In the genomic region with DNA sequence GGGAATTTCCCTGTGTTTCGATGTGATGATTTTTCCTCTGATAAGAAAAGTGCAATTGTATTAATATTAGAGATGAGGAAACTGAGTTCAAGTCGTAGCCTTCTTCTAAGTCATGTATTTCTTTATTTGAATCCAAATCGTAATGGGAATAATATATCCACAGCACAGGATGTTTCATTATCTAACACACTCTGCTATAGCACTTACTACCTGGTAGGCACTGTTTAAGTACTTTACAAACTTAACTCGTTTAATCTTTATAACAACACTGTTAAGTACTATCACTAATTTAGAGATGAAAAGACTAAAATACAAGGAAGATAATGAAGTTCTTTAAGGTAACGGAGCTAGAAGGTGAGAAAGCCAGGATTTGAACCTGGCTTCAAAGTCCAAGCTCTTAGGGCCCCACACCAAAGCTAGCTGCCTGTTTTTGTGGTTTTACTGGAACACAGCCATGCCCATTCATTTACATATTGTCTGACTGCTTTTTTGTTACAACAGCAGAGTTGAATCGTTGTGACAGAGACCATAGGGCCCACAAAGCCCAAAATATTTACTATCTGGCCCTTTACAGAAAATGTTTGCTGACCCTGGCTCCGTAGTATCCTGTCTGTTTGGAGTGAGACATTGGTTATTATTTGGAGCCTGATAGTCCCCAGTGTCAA, we compare ENCODE assay signal across 1 cellular context.
TF ChIP-seq lines count a peak whose summit lies in the region.

No MANE protein-coding gene starts in this region.

TF ChIP-seq in HepG2, 621 proteins besides CTCF, POLR2A, EP300 and RAD21 (continued from another document and continues in another):
- peak; percentile 81 for TF ChIP-seq BCL6 (CRISPR knock-in tag; IDR thresholded peaks at IDR 0.05)
- TF ChIP-seq TCF7 (IDR thresholded peaks at IDR 0.05; ENCODE audit: low read depth): peak; percentile 70; the same call in 1 of the 2 replicates
- TF ChIP-seq ZNF878 (CRISPR knock-in tag; IDR thresholded peaks at IDR 0.05): no peak
- TF ChIP-seq ZNF749 (CRISPR knock-in tag; IDR thresholded peaks at IDR 0.05; ENCODE audit: borderline replicate concordance): no peak
- TF ChIP-seq SOX5 (CRISPR knock-in tag; IDR thresholded peaks at IDR 0.05; ENCODE audit: borderline replicate concordance): peak; percentile 93; the same call in 1 of the 2 replicates
- no peak for TF ChIP-seq DMAP1 (CRISPR knock-in tag; IDR thresholded peaks at IDR 0.05)
- no peak for TF ChIP-seq HDAC1 (CRISPR knock-in tag; IDR thresholded peaks at IDR 0.05)
- no peak for TF ChIP-seq SOX6 (IDR thresholded peaks at IDR 0.05)
- TF ChIP-seq SOX6 (CRISPR knock-in tag; IDR thresholded peaks at IDR 0.05): peak; percentile 93
- peak; percentile 28; the same call in 1 of the 2 replicates for TF ChIP-seq MIXL1 (CRISPR knock-in tag; IDR thresholded peaks at IDR 0.05)
- TF ChIP-seq WIZ (CRISPR knock-in tag; IDR thresholded peaks at IDR 0.05): no peak
- TF ChIP-seq SMC3 (IDR thresholded peaks at IDR 0.05; ENCODE audit: low read length): no peak
- peak; percentile 78 for TF ChIP-seq TEAD3 (CRISPR knock-in tag; optimal IDR thresholded peaks at IDR 0.05; ENCODE audit: borderline replicate concordance)
- TF ChIP-seq, protein P1, sequence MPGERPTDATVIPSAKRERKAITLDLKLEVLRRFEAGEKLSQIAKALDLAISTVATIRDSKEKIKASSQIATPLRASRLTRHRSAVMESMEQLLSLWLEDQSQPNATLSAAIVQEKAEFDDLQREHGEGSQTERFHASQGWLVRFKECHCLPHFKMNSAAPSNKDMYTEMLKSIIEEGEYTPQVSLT (CRISPR knock-in tag; IDR thresholded peaks at IDR 0.05; ENCODE audit: borderline replicate concordance, low read depth): no peak
- no peak for TF ChIP-seq GABPA (IDR thresholded peaks at IDR 0.05; ENCODE audit: low read depth, low read length)
- TF ChIP-seq GABPA (CRISPR knock-in tag; IDR thresholded peaks at IDR 0.05; ENCODE audit: low read depth): no peak
- TF ChIP-seq TBP (CRISPR knock-in tag; IDR thresholded peaks at IDR 0.05): no peak
- TF ChIP-seq MBNL3 (CRISPR knock-in tag; conservative IDR thresholded peaks at IDR 0.05): no peak
- peak; percentile 35; the same call in 1 of the 2 replicates for TF ChIP-seq CEBPG (CRISPR knock-in tag; IDR thresholded peaks at IDR 0.05)
- peak; percentile 79 for TF ChIP-seq HNF4G (IDR thresholded peaks at IDR 0.05; ENCODE audit: borderline replicate concordance, low read depth, low read length)
- no peak; the same call in 1 of the 2 replicates for TF ChIP-seq HNF4G (CRISPR knock-in tag; IDR thresholded peaks at IDR 0.05; ENCODE audit: borderline replicate concordance, low read depth)
- no peak for TF ChIP-seq PRMT3 (CRISPR knock-in tag; IDR thresholded peaks at IDR 0.05; ENCODE audit: borderline replicate concordance, low read depth)
- TF ChIP-seq KDM4B (CRISPR knock-in tag; IDR thresholded peaks at IDR 0.05): no peak
- no peak for TF ChIP-seq HOXA9 (CRISPR knock-in tag; IDR thresholded peaks at IDR 0.05; ENCODE audit: borderline replicate concordance)
- TF ChIP-seq MEIS2 (CRISPR knock-in tag; IDR thresholded peaks at IDR 0.05): no peak
- TF ChIP-seq, protein P2, sequence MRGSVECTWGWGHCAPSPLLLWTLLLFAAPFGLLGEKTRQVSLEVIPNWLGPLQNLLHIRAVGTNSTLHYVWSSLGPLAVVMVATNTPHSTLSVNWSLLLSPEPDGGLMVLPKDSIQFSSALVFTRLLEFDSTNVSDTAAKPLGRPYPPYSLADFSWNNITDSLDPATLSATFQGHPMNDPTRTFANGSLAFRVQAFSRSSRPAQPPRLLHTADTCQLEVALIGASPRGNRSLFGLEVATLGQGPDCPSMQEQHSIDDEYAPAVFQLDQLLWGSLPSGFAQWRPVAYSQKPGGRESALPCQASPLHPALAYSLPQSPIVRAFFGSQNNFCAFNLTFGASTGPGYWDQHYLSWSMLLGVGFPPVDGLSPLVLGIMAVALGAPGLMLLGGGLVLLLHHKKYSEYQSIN (CRISPR knock-in tag; IDR thresholded peaks at IDR 0.05; ENCODE audit: borderline replicate concordance): no peak
- TF ChIP-seq, protein P3, sequence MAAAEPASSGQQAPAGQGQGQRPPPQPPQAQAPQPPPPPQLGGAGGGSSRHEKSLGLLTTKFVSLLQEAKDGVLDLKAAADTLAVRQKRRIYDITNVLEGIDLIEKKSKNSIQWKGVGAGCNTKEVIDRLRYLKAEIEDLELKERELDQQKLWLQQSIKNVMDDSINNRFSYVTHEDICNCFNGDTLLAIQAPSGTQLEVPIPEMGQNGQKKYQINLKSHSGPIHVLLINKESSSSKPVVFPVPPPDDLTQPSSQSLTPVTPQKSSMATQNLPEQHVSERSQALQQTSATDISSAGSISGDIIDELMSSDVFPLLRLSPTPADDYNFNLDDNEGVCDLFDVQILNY (CRISPR knock-in tag; conservative IDR thresholded peaks at IDR 0.05): no peak
- TF ChIP-seq MYC (CRISPR knock-in tag; IDR thresholded peaks at IDR 0.05; ENCODE audit: borderline replicate concordance): no peak
- TF ChIP-seq NFIB (CRISPR knock-in tag; IDR thresholded peaks at IDR 0.05; ENCODE audit: borderline replicate concordance): no peak
- no peak for TF ChIP-seq ZNF546 (CRISPR knock-in tag; conservative IDR thresholded peaks at IDR 0.05)
- no peak for TF ChIP-seq TOE1 (CRISPR knock-in tag; IDR thresholded peaks at IDR 0.05)
- TF ChIP-seq, protein P4, sequence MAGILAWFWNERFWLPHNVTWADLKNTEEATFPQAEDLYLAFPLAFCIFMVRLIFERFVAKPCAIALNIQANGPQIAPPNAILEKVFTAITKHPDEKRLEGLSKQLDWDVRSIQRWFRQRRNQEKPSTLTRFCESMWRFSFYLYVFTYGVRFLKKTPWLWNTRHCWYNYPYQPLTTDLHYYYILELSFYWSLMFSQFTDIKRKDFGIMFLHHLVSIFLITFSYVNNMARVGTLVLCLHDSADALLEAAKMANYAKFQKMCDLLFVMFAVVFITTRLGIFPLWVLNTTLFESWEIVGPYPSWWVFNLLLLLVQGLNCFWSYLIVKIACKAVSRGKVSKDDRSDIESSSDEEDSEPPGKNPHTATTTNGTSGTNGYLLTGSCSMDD (CRISPR knock-in tag; IDR thresholded peaks at IDR 0.05): no peak
- TF ChIP-seq GATAD2A (CRISPR knock-in tag; IDR thresholded peaks at IDR 0.05): peak; percentile 88
- TF ChIP-seq, protein P5, sequence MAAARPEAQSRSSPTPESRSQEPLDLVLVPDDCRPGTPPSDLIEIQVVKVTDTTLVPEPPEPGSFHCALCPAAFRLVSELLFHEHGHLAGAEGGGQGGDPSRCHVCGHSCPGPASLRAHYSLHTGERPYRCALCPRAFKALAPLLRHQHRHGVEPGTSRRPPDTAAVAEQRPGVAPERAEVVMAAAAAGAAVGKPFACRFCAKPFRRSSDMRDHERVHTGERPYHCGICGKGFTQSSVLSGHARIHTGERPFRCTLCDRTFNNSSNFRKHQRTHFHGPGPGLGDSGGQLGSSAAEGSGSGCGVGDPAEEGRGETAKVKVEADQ (CRISPR knock-in tag; IDR thresholded peaks at IDR 0.05; ENCODE audit: borderline replicate concordance): no peak
- no peak for TF ChIP-seq TMF1 (CRISPR knock-in tag; IDR thresholded peaks at IDR 0.05; ENCODE audit: low read depth)
- TF ChIP-seq ZNF329 (CRISPR knock-in tag; IDR thresholded peaks at IDR 0.05; ENCODE audit: low read depth): no peak
- TF ChIP-seq KDM3A (CRISPR knock-in tag; IDR thresholded peaks at IDR 0.05; ENCODE audit: low read depth): no peak
- no peak for TF ChIP-seq HMG20B (CRISPR knock-in tag; conservative IDR thresholded peaks at IDR 0.05)
- TF ChIP-seq ZSCAN29 (CRISPR knock-in tag; conservative IDR thresholded peaks at IDR 0.05): 0 out of 2 replicates have a peak, but pooled peaks have one; percentile 56
- TF ChIP-seq RCOR2 (CRISPR knock-in tag; IDR thresholded peaks at IDR 0.05): peak; percentile 51; the same call in 1 of the 2 replicates
- TF ChIP-seq, protein P6, sequence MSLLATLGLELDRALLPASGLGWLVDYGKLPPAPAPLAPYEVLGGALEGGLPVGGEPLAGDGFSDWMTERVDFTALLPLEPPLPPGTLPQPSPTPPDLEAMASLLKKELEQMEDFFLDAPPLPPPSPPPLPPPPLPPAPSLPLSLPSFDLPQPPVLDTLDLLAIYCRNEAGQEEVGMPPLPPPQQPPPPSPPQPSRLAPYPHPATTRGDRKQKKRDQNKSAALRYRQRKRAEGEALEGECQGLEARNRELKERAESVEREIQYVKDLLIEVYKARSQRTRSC (CRISPR knock-in tag; IDR thresholded peaks at IDR 0.05; ENCODE audit: low read depth): no peak
- TF ChIP-seq, protein P7, sequence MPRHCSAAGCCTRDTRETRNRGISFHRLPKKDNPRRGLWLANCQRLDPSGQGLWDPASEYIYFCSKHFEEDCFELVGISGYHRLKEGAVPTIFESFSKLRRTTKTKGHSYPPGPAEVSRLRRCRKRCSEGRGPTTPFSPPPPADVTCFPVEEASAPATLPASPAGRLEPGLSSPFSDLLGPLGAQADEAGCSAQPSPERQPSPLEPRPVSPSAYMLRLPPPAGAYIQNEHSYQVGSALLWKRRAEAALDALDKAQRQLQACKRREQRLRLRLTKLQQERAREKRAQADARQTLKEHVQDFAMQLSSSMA (CRISPR knock-in tag; IDR thresholded peaks at IDR 0.05): no peak
- TF ChIP-seq HNF4A (CRISPR knock-in tag; IDR thresholded peaks at IDR 0.05): peak; percentile 93
- TF ChIP-seq ZSCAN25 (CRISPR knock-in tag; IDR thresholded peaks at IDR 0.05): no peak
- TF ChIP-seq, protein P8, sequence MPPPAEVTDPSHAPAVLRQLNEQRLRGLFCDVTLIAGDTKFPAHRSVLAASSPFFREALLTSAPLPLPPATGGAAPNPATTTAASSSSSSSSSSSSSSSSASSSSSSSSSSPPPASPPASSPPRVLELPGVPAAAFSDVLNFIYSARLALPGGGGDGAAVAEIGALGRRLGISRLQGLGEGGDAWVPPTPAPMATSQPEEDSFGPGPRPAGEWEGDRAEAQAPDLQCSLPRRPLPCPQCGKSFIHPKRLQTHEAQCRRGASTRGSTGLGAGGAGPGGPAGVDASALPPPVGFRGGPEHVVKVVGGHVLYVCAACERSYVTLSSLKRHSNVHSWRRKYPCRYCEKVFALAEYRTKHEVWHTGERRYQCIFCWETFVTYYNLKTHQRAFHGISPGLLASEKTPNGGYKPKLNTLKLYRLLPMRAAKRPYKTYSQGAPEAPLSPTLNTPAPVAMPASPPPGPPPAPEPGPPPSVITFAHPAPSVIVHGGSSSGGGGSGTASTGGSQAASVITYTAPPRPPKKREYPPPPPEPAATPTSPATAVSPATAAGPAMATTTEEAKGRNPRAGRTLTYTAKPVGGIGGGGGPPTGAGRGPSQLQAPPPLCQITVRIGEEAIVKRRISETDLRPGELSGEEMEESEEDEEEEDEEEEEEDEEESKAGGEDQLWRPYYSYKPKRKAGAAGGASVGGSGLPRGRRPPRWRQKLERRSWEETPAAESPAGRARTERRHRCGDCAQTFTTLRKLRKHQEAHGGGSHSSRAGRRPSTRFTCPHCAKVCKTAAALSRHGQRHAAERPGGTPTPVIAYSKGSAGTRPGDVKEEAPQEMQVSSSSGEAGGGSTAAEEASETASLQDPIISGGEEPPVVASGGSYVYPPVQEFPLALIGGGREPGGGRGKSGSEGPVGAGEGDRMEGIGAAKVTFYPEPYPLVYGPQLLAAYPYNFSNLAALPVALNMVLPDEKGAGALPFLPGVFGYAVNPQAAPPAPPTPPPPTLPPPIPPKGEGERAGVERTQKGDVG (CRISPR knock-in tag; IDR thresholded peaks at IDR 0.05; ENCODE audit: borderline replicate concordance): no peak
- TF ChIP-seq PLRG1 (conservative IDR thresholded peaks at IDR 0.05): no peak
- no peak for TF ChIP-seq HNRNPH1 (optimal IDR thresholded peaks at IDR 0.05; ENCODE audit: low read depth, low read length)
- TF ChIP-seq, protein P9, sequence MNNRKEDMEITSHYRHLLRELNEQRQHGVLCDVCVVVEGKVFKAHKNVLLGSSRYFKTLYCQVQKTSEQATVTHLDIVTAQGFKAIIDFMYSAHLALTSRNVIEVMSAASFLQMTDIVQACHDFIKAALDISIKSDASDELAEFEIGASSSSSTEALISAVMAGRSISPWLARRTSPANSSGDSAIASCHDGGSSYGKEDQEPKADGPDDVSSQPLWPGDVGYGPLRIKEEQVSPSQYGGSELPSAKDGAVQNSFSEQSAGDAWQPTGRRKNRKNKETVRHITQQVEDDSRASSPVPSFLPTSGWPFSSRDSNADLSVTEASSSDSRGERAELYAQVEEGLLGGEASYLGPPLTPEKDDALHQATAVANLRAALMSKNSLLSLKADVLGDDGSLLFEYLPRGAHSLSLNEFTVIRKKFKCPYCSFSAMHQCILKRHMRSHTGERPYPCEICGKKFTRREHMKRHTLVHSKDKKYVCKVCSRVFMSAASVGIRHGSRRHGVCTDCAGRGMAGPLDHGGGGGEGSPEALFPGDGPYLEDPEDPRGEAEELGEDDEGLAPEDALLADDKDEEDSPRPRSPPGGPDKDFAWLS (CRISPR knock-in tag; IDR thresholded peaks at IDR 0.05; ENCODE audit: borderline replicate concordance): no peak
- TF ChIP-seq ZNF670 (CRISPR knock-in tag; IDR thresholded peaks at IDR 0.05; ENCODE audit: borderline replicate concordance): no peak
- TF ChIP-seq, protein P10, sequence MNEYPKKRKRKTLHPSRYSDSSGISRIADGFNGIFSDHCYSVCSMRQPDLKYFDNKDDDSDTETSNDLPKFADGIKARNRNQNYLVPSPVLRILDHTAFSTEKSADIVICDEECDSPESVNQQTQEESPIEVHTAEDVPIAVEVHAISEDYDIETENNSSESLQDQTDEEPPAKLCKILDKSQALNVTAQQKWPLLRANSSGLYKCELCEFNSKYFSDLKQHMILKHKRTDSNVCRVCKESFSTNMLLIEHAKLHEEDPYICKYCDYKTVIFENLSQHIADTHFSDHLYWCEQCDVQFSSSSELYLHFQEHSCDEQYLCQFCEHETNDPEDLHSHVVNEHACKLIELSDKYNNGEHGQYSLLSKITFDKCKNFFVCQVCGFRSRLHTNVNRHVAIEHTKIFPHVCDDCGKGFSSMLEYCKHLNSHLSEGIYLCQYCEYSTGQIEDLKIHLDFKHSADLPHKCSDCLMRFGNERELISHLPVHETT (CRISPR knock-in tag; conservative IDR thresholded peaks at IDR 0.05): no peak
- TF ChIP-seq PHF20 (CRISPR knock-in tag; IDR thresholded peaks at IDR 0.05): no peak
- TF ChIP-seq, protein P11, sequence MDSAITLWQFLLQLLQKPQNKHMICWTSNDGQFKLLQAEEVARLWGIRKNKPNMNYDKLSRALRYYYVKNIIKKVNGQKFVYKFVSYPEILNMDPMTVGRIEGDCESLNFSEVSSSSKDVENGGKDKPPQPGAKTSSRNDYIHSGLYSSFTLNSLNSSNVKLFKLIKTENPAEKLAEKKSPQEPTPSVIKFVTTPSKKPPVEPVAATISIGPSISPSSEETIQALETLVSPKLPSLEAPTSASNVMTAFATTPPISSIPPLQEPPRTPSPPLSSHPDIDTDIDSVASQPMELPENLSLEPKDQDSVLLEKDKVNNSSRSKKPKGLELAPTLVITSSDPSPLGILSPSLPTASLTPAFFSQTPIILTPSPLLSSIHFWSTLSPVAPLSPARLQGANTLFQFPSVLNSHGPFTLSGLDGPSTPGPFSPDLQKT (CRISPR knock-in tag; IDR thresholded peaks at IDR 0.05; ENCODE audit: borderline replicate concordance): no peak
- no peak for TF ChIP-seq ZNF572 (CRISPR knock-in tag; IDR thresholded peaks at IDR 0.05)
- TF ChIP-seq PAF1 (CRISPR knock-in tag; IDR thresholded peaks at IDR 0.05): no peak
- no peak for TF ChIP-seq ZEB1 (IDR thresholded peaks at IDR 0.05; ENCODE audit: insufficient replicate concordance, low read depth)
- no peak for TF ChIP-seq CCDC6 (CRISPR knock-in tag; IDR thresholded peaks at IDR 0.05)
- TF ChIP-seq RFX1 (IDR thresholded peaks at IDR 0.05): no peak
- no peak for TF ChIP-seq TOPORS (CRISPR knock-in tag; IDR thresholded peaks at IDR 0.05)
- TF ChIP-seq MEIS1 (CRISPR knock-in tag; IDR thresholded peaks at IDR 0.05; ENCODE audit: borderline replicate concordance): peak; percentile 26; the same call in 1 of the 2 replicates
- no peak for TF ChIP-seq ZNF879 (CRISPR knock-in tag; IDR thresholded peaks at IDR 0.05)
- no peak for TF ChIP-seq ZNF205 (CRISPR knock-in tag; IDR thresholded peaks at IDR 0.05)
- no peak for TF ChIP-seq ZC3H4 (CRISPR knock-in tag; IDR thresholded peaks at IDR 0.05; ENCODE audit: borderline replicate concordance)
